ENCODE assay signal across 8 cellular contexts in genomic region chr20:56504373-56505005, GRCh38. TPM values are rescaled to one million over a fixed set of nuclear protein-coding genes. Genes with fewer than 3 reads are reported as not detected.
DNase-seq lines count a peak whose midpoint lies in the region; ATAC-seq and TF ChIP-seq lines count a peak whose summit lies in the region.

No MANE protein-coding gene starts in this region.

- H3K36me3 Mint-ChIP-seq in endothelial cell (ENCODE audit: low read depth, unreplicated experiment): no peaks in the 10 kb centered on the region

- POLR2A ChIA-PET in Panc1 (lab: Charles Lee): no interaction called here

- peaks cover 1% of the 10 kb centered on the region for H3K27me3 Mint-ChIP-seq in endothelial cell (ENCODE audit: unreplicated experiment)

- H3K27ac Mint-ChIP-seq in endothelial cell (ENCODE audit: unreplicated experiment): peak overlapping the region; percentile 12

- CTCF ChIA-PET in Panc1 (lab: Charles Lee): no interaction called here

- H3K9me3 ChIP-seq in cardiac muscle cell (ENCODE audit: low read depth) (no peaks in the 10 kb centered on the region), Panc1 (ENCODE audit: control insufficient read depth, insufficient read depth, low read depth, low read length) (no peaks in the 10 kb centered on the region)

- H3K4me1 Mint-ChIP-seq in endothelial cell (ENCODE audit: unreplicated experiment): peaks cover 24% of the 10 kb centered on the region

- H3K36me3 ChIP-seq in cardiac muscle cell (no peaks in the 10 kb centered on the region), Panc1 (ENCODE audit: control insufficient read depth, insufficient read depth, low read length) (no peaks in the 10 kb centered on the region; the same call in 1 of the 2 replicates)

- H3K27ac ChIP-seq in cardiac muscle cell (no peak overlapping the region), Panc1 (ENCODE audit: low read length) (no peak overlapping the region)

- ATAC-seq in Panc1: no peak
- peak; percentile 32 for ATAC-seq in stimulated activated naive CD8-positive, alpha-beta T cell treated with anti-CD3 and anti-CD28 coated beads, Interleukin-15, Interleukin-2, amounts not matched to agents 100 U/mL and 50 U/mL, for 24 hours

- intact Hi-C loops in cardiac septum (cut with DNase I): no loop called here
- intact Hi-C loops in Panc1 (cut with micrococcal nuclease; ENCODE audit: unreplicated experiment): no loop called here

- no peaks in the 10 kb centered on the region for H3K4me1 ChIP-seq in cardiac muscle cell (ENCODE audit: low read depth)
- no peaks in the 10 kb centered on the region for H3K4me1 ChIP-seq in Panc1 (ENCODE audit: control insufficient read depth, insufficient read depth, low read length)

- no peak overlapping the region for H3K4me3 Mint-ChIP-seq in endothelial cell (ENCODE audit: unreplicated experiment)

- TF ChIP-seq CTCF in cardiac muscle cell (IDR thresholded peaks at IDR 0.05; ENCODE audit: low read depth, low read length): peak; percentile 57
- peak; percentile 73 for TF ChIP-seq CTCF in Panc1 (IDR thresholded peaks at IDR 0.05)
- peak; percentile 59 for TF ChIP-seq CTCF in endothelial cell (IDR thresholded peaks at IDR 0.05; ENCODE audit: unreplicated experiment)

- H3K27me3 ChIP-seq in cardiac muscle cell: no peaks in the 10 kb centered on the region
- no peaks in the 10 kb centered on the region for H3K27me3 ChIP-seq in Panc1 (ENCODE audit: control insufficient read depth, insufficient read depth, low read length)

- H3K9me3 Mint-ChIP-seq in endothelial cell (ENCODE audit: unreplicated experiment): no peaks in the 10 kb centered on the region

- no TSS peak for BruUV-seq in Panc1 (replicated peaks; lab: Mats Ljungman, UMichigan)

- DNase-seq in cardiac muscle cell (ENCODE audit: low read depth in 1 of 2, low spot score in 1 of 2): peak; percentile 6 to 8
- DNase-seq in cardiac septum (ENCODE audit: low spot score): no peak
- peak; percentile 2 for DNase-seq in Panc1 (ENCODE audit: low read depth, low spot score)
- peak; percentile 47 for DNase-seq in endothelial cell (ENCODE audit: low spot score)
- peak; percentile 37 for DNase-seq in stimulated activated naive CD8-positive, alpha-beta T cell treated with anti-CD3 and anti-CD28 coated beads, Interleukin-15, Interleukin-2, amounts not matched to agents 100 U/mL and 50 U/mL, for 24 hours
- DNase-seq in NCI-H345 treated with DMSO at 0.1 percent for 48 hours (lab: John Stamatoyannopoulos, UW; ENCODE audit: unreplicated experiment): no peak
- DNase-seq in SK-N-DZ (ENCODE audit: low spot score): no peak
- DNase-seq in SHP77 treated with DMSO at 0.1 percent for 48 hours (lab: John Stamatoyannopoulos, UW): no peak

- in situ Hi-C loops in Panc1 (cut with HindIII; ENCODE audit: low pct_unique_long_range_greater_than_20kb, low sequenced_read_pairs): no loop called here

- H3K4me3 ChIP-seq in cardiac muscle cell (no peak overlapping the region), Panc1 (ENCODE audit: low read depth in 2 of 2, low read length in 2 of 2) (no peak overlapping the region)

RNA-seq across cellular contexts. Expression of gene FAM209A, which starts 20.1 kb away (rescaled TPM):
- total RNA-seq in cardiac muscle cell (not detected in 2 replicates), cardiac septum (not detected), Panc1 (2021; ENCODE audit: unreplicated experiment) (not detected), endothelial cell (ENCODE audit: unreplicated experiment) (0.36 TPM)
- polyA plus RNA-seq in cardiac muscle cell: 0.15 TPM in 1 of 2 replicates, not detected in the other
- not detected for polyA plus RNA-seq in Panc1 (2012; ENCODE audit: insufficient read length)
- polyA plus RNA-seq in SK-N-DZ (2014; cell fraction: cytosol; rRNA removed): 0.99 and 1.1 TPM in 2 replicates
- not detected in 2 replicates for polyA plus RNA-seq in SK-N-DZ (2014; cell fraction: nucleus; rRNA removed)

RNA-seq across cellular contexts. Expression of gene FAM209B, which starts 28.6 kb away (rescaled TPM):
- not detected in 2 replicates for total RNA-seq in cardiac muscle cell
- 0.26 and 0.49 TPM in 2 replicates for polyA plus RNA-seq in cardiac muscle cell
- total RNA-seq in cardiac septum: not detected
- not detected for total RNA-seq in Panc1 (2021; ENCODE audit: unreplicated experiment)
- polyA plus RNA-seq in Panc1 (2012; ENCODE audit: insufficient read length): not detected
- 0.56 TPM for total RNA-seq in endothelial cell (ENCODE audit: unreplicated experiment)
- polyA plus RNA-seq in SK-N-DZ (2014; cell fraction: cytosol; rRNA removed): not detected in 2 replicates
- polyA plus RNA-seq in SK-N-DZ (2014; cell fraction: nucleus; rRNA removed): 0.79 and 1.8 TPM in 2 replicates

RNA-seq across cellular contexts. Expression of gene RTF2, which starts 36.1 kb away (rescaled TPM):
- total RNA-seq in cardiac muscle cell (58.0 and 58.2 TPM in 2 replicates), cardiac septum (76.0 TPM), Panc1 (2021; ENCODE audit: unreplicated experiment) (89.2 TPM), endothelial cell (ENCODE audit: unreplicated experiment) (79.9 TPM)
- polyA plus RNA-seq in cardiac muscle cell: 110 and 139 TPM in 2 replicates
- 85.2 TPM for polyA plus RNA-seq in Panc1 (2012; ENCODE audit: insufficient read length)
- 98.7 and 103 TPM in 2 replicates for polyA plus RNA-seq in SK-N-DZ (2014; cell fraction: cytosol; rRNA removed)
- polyA plus RNA-seq in SK-N-DZ (2014; cell fraction: nucleus; rRNA removed): 79.5 and 107 TPM in 2 replicates

Comparison
In these comparisons a context has a peak if more than half of its experiments do, and no peak if none do; other contexts are left out.
1. DNase-seq: peak in cardiac muscle cell (2 of 2), Panc1 (single experiment), endothelial cell (single experiment) and stimulated activated naive CD8-positive, alpha-beta T cell treated with anti-CD3 and anti-CD28 coated beads, Interleukin-15, Interleukin-2, amounts not matched to agents 100 U/mL and 50 U/mL, for 24 hours (single experiment); none in cardiac septum (single experiment), NCI-H345 treated with DMSO at 0.1 percent for 48 hours (single experiment), SK-N-DZ (single experiment) and SHP77 treated with DMSO at 0.1 percent for 48 hours (single experiment).
2. Peak in every context shown above with its lines, with median percentiles within 50 percentile points of each other: CTCF ChIP-seq.